23 cellular contexts compared by ENCODE assay signal in genomic region chr2:124652099-124652498, GRCh38.
DNase-seq lines count a peak whose midpoint lies in the region; ATAC-seq, FAIRE-seq and TF ChIP-seq lines count a peak whose summit lies in the region.
"Had no signal": no experiment of that assay in that cellular context is flagged by ENCODE, and none has a peak within 500 bp of the region (broad histone marks: within the 10 kb centered on the region; RNA-seq: fewer than 3 reads in every experiment).

No MANE protein-coding gene starts in this region.

- H3K79me1 ChIP-seq in IMR-90 (ENCODE audit: low read depth in 1 of 2, low read length in 2 of 2) (no peaks in the 10 kb centered on the region), H1 (ENCODE audit: low read depth, low read length) (no peaks in the 10 kb centered on the region)

- no peak overlapping the region for H2BK12ac ChIP-seq in H1 (ENCODE audit: low read depth, low read length)

- no peaks in the 10 kb centered on the region for H3K27me3 Mint-ChIP-seq in T-helper 2 cell treated with Interferon-gamma antibody and Interleukin-4, amounts not matched to agents 5 μg/mL and 100 μg/mL, for 36 hours (ENCODE audit: low read depth)
- H3K27me3 Mint-ChIP-seq: B cell had no signal

- TF ChIP-seq CTCF in IMR-90 (conservative IDR thresholded peaks at IDR 0.05; ENCODE audit: low read depth, low read length) (no peak), H1 (IDR thresholded peaks at IDR 0.05; ENCODE audit: control extremely low read depth in 1 of 3, insufficient read depth in 1 of 3, low read depth in 1 of 3, low read length in 3 of 3) (no peak)

- H3K9me3 Mint-ChIP-seq in T-helper 2 cell treated with Interferon-gamma antibody and Interleukin-4, amounts not matched to agents 5 μg/mL and 100 μg/mL, for 36 hours: peaks cover 22% of the 10 kb centered on the region
- H3K9me3 Mint-ChIP-seq: H9 had no signal

- no peak overlapping the region for H2BK5ac ChIP-seq in IMR-90 (ENCODE audit: low read depth, low read length, poor library complexity, severe bottlenecking)
- no peak overlapping the region for H2BK5ac ChIP-seq in H1 (ENCODE audit: low read depth, low read length)

- no peak overlapping the region for H3K4me3 Mint-ChIP-seq in T-helper 2 cell treated with Interferon-gamma antibody and Interleukin-4, amounts not matched to agents 5 μg/mL and 100 μg/mL, for 36 hours
- H3K4me3 Mint-ChIP-seq: B cell; CD4-positive, CD25-positive, alpha-beta regulatory T cell; CD8-positive, alpha-beta T cell had no signal

- no peak overlapping the region for H3K14ac ChIP-seq in IMR-90 (replicated peaks; ENCODE audit: low read depth, low read length)
- H3K14ac ChIP-seq in H1 (ENCODE audit: insufficient read length): no peak overlapping the region

- no peaks in the 10 kb centered on the region for H4K20me1 ChIP-seq in IMR-90 (ENCODE audit: insufficient read depth, low read length)
- H4K20me1 ChIP-seq in H1 (replicated peaks in 1 of 2; ENCODE audit: control insufficient read depth in 1 of 2, insufficient read depth in 2 of 2, low read length in 2 of 2): no peaks in the 10 kb centered on the region
- H4K20me1 ChIP-seq: BLaER1 had no signal

- H3K9me3 ChIP-seq in IMR-90 (ENCODE audit: control insufficient read depth, insufficient read depth, low read length): no peaks in the 10 kb centered on the region
- H3K9me3 ChIP-seq in H1 (ENCODE audit: insufficient read depth in 2 of 2, low read depth in 1 of 2, low read length in 1 of 2): no peaks in the 10 kb centered on the region
- H3K9me3 ChIP-seq: BLaER1, Caco-2 had no signal

- CTCF ChIA-PET in IMR-90 (lab: Yijun Ruan, JAX): no interaction called here
- CTCF ChIA-PET in H1 (lab: Charles Lee; ENCODE audit: partially characterized antibody): interaction anchor here (0.7 to 0.9 kb wide), 2 partner anchors 11 to 536 kb away, joined by 3 read pairs; no protein-coding TSS in a partner anchor

- no peak overlapping the region for H3K27ac Mint-ChIP-seq in T-helper 2 cell treated with Interferon-gamma antibody and Interleukin-4, amounts not matched to agents 5 μg/mL and 100 μg/mL, for 36 hours
- H3K27ac Mint-ChIP-seq: B cell; CD4-positive, CD25-positive, alpha-beta regulatory T cell; CD8-positive, alpha-beta T cell had no signal

- H4K91ac ChIP-seq in IMR-90 (ENCODE audit: insufficient read depth, low read depth, low read length) (no peak overlapping the region), H1 (replicated peaks; ENCODE audit: insufficient read length, low read length) (no peak overlapping the region)

- H3K23ac ChIP-seq in IMR-90 (ENCODE audit: low read depth, low read length) (no peak overlapping the region), H1 (ENCODE audit: insufficient read length) (no peak overlapping the region)

- H3K9me1 ChIP-seq in IMR-90 (ENCODE audit: insufficient read depth, low read length): no peaks in the 10 kb centered on the region

- H2BK120ac ChIP-seq in IMR-90 (ENCODE audit: low read depth, low read length): no peak overlapping the region
- H2BK120ac ChIP-seq in H1 (replicated peaks; ENCODE audit: low read depth, low read length): no peak overlapping the region

- H3K9ac ChIP-seq in IMR-90 (ENCODE audit: low read depth, low read length): no peak overlapping the region
- H3K9ac ChIP-seq in H1 (replicated peaks in 1 of 4; ENCODE audit: extremely low read depth in 1 of 4, low read depth in 3 of 4, low read length in 3 of 4): no peak overlapping the region
- H3K9ac ChIP-seq: BLaER1 had no signal

- no peak overlapping the region for H4K8ac ChIP-seq in IMR-90 (ENCODE audit: low read depth in 2 of 2, low read length in 2 of 2)
- no peak overlapping the region for H4K8ac ChIP-seq in H1 (ENCODE audit: extremely low read depth, insufficient read depth, low read length)

- no peaks in the 10 kb centered on the region for H3K36me3 Mint-ChIP-seq in T-helper 2 cell treated with Interferon-gamma antibody and Interleukin-4, amounts not matched to agents 5 μg/mL and 100 μg/mL, for 36 hours (ENCODE audit: low read depth)
- H3K36me3 Mint-ChIP-seq: CD4-positive, CD25-positive, alpha-beta regulatory T cell; CD8-positive, alpha-beta T cell had no signal

- no CpG with 5 or more reads among the region's 1 CpG for WGBS in IMR-90 (ENCODE audit: extremely low coverage in 2 of 2, insufficient read length in 1 of 2), 2 experiments
- 87% methylated on average over 1 of the region's 1 CpG; no CpG with 5 or more reads in 1 of the 2 experiments for WGBS in H1 (ENCODE audit: extremely low coverage in 1 of 2, insufficient coverage in 1 of 2, insufficient read length in 1 of 2, insufficient replicate concordance in 2 of 2, low coverage in 1 of 2, low lambda C conversion rate in 2 of 2, missing lambda C conversion rate in 1 of 2), 2 experiments

- H4K5ac ChIP-seq in IMR-90 (ENCODE audit: low read depth, low read length) (no peak overlapping the region), H1 (ENCODE audit: insufficient read length, low read depth, low read length) (no peak overlapping the region)

- no peak for ATAC-seq in IMR-90 (ENCODE audit: low read depth)
- ATAC-seq: CD8-positive, alpha-beta T cell; GM12878; HCT116 had no signal

- no peak overlapping the region for H2AK9ac ChIP-seq in IMR-90 (replicated peaks; ENCODE audit: low read depth, low read length, poor library complexity)

- H3K27me3 ChIP-seq in IMR-90 (ENCODE audit: control insufficient read depth, insufficient read depth, low read length) (no peaks in the 10 kb centered on the region), H1 (replicated peaks in 1 of 4; ENCODE audit: control insufficient read depth in 3 of 4, extremely low read depth in 1 of 4, insufficient read depth in 3 of 4, low read length in 3 of 4) (no peaks in the 10 kb centered on the region)
- H3K27me3 ChIP-seq: BLaER1 had no signal

- H3K36me3 ChIP-seq in IMR-90 (ENCODE audit: control insufficient read depth, insufficient read depth, low read length) (no peaks in the 10 kb centered on the region), H1 (ENCODE audit: control insufficient read depth in 2 of 4, insufficient read depth in 4 of 4, low read length in 3 of 4) (no peaks in the 10 kb centered on the region)
- H3K36me3 ChIP-seq: BLaER1 had no signal

- intact Hi-C loops in IMR-90 (cut with micrococcal nuclease): no loop called here

- no TSS peak for BruUV-seq in IMR-90 (replicated peaks; lab: Mats Ljungman, UMichigan)

- H2BK20ac ChIP-seq in IMR-90 (ENCODE audit: low read depth, low read length) (no peak overlapping the region), H1 (ENCODE audit: low read length) (0 out of 2 replicates have a peak overlapping the region, but pooled peaks have one; percentile 75)

- no peaks in the 10 kb centered on the region for H3K4me1 Mint-ChIP-seq in T-helper 2 cell treated with Interferon-gamma antibody and Interleukin-4, amounts not matched to agents 5 μg/mL and 100 μg/mL, for 36 hours (ENCODE audit: low read depth)
- H3K4me1 Mint-ChIP-seq: B cell; CD4-positive, CD25-positive, alpha-beta regulatory T cell had no signal

- no peaks in the 10 kb centered on the region for H3K4me1 ChIP-seq in IMR-90 (ENCODE audit: control insufficient read depth, insufficient read depth, low read length)
- peaks cover 0 to 5% (median under 1%) of the 10 kb centered on the region in 4 experiments; a peak in 3 of 7 replicates for H3K4me1 ChIP-seq in H1 (replicated peaks in 1 of 4; ENCODE audit: control insufficient read depth in 3 of 4, insufficient read depth in 4 of 4, low read length in 3 of 4)
- H3K4me1 ChIP-seq: BLaER1, Caco-2 had no signal

- TF ChIP-seq RAD21 in IMR-90 (IDR thresholded peaks at IDR 0.05; ENCODE audit: low read length) (no peak), H1 (IDR thresholded peaks at IDR 0.05 in 1 of 2, conservative IDR thresholded peaks at IDR 0.05 in 1 of 2; ENCODE audit: low read depth in 2 of 2, low read length in 2 of 2) (no peak)

- H3K4me2 ChIP-seq in IMR-90 (ENCODE audit: low read depth, low read length) (no peak overlapping the region), H1 (ENCODE audit: insufficient read depth in 1 of 2, low read depth in 2 of 2, low read length in 2 of 2) (no peak overlapping the region)
- H3K4me2 ChIP-seq: BLaER1 had no signal

- H2AK5ac ChIP-seq in IMR-90 (ENCODE audit: low read depth, low read length) (no peak overlapping the region), H1 (ENCODE audit: low read depth, low read length) (no peak overlapping the region)

- H3K23me2 ChIP-seq in H1 (ENCODE audit: low read depth, low read length): no peaks in the 10 kb centered on the region

- DNase-seq in ELF-1 (ENCODE audit: low read depth, low spot score): peak; percentile 7
- no peak for DNase-seq in IMR-90
- DNase-seq in H1 (ENCODE audit: low read depth in 1 of 2, low spot score in 2 of 2): no peak
- peak; percentile 5 for DNase-seq in retina
- DNase-seq in NCI-H510A (lab: John Stamatoyannopoulos, UW): no peak
- DNase-seq in NCI-H2029 (lab: John Stamatoyannopoulos, UW): no peak
- DNase-seq in T-helper 2 cell treated with Interferon-gamma antibody and Interleukin-4, amounts not matched to agents 5 μg/mL and 100 μg/mL, for 36 hours (ENCODE audit: low spot score): no peak
- DNase-seq: Caco-2; CD4-positive, CD25-positive, alpha-beta regulatory T cell; CD8-positive, alpha-beta T cell; DMS153; DND-41; GDM1; GOT3; H9 had no signal

- dilution Hi-C loops in IMR-90 (cut with HindIII; ENCODE audit: low sequenced_read_pairs, unreplicated experiment): no loop called here

- H2AFZ ChIP-seq in IMR-90 (replicated peaks; ENCODE audit: low read length, poor library complexity) (peak overlapping the region; percentile 14), H1 (ENCODE audit: low read length) (0 out of 2 replicates have a peak overlapping the region, but pooled peaks have one; percentile 52)

- H3K56ac ChIP-seq in IMR-90 (ENCODE audit: extremely low read depth, insufficient read depth, low read length) (no peak overlapping the region), H1 (replicated peaks; ENCODE audit: insufficient read length, low read depth, low read length) (no peak overlapping the region)

- no peak overlapping the region for H3K4me3 ChIP-seq in IMR-90 (ENCODE audit: insufficient read depth, low read depth, low read length)
- no peak overlapping the region for H3K4me3 ChIP-seq in H1 (ENCODE audit: extremely low read depth in 1 of 4, insufficient read depth in 2 of 4, low read depth in 3 of 4, low read length in 4 of 4)
- H3K4me3 ChIP-seq: BLaER1, GM12878 had no signal

- FAIRE-seq in H1 (lab: Jason Lieb, UNC): no peak
- FAIRE-seq: A204.1, GM12878, GM18507 had no signal

- H3K18ac ChIP-seq in IMR-90 (ENCODE audit: low read depth, low read length): no peak overlapping the region
- H3K18ac ChIP-seq in H1 (ENCODE audit: extremely low read depth, low read length): no peak overlapping the region; the same call in 1 of the 2 replicates

- POLR2A ChIA-PET in IMR-90 (lab: Charles Lee; ENCODE audit: unreplicated experiment): no interaction called here
- POLR2A ChIA-PET in H1 (lab: Charles Lee; ENCODE audit: partially characterized antibody): no interaction called here

- TF ChIP-seq POLR2A in IMR-90 (IDR thresholded peaks at IDR 0.05; ENCODE audit: low read depth, low read length) (no peak), H1 (IDR thresholded peaks at IDR 0.05; ENCODE audit: control extremely low read depth in 1 of 2, low read depth in 2 of 2, low read length in 2 of 2) (no peak)

- in situ Hi-C loops in IMR-90 (cut with MboI; ENCODE audit: low sequenced_read_pairs): no loop called here

- H2BK15ac ChIP-seq in IMR-90 (ENCODE audit: low read depth, low read length) (no peak overlapping the region), H1 (ENCODE audit: low read length) (no peak overlapping the region)

- no peaks in the 10 kb centered on the region for H3K79me2 ChIP-seq in H1 (ENCODE audit: control insufficient read depth in 1 of 2, insufficient read depth in 2 of 2, low read length in 2 of 2)

- TF ChIP-seq EP300 in H1 (IDR thresholded peaks at IDR 0.05; ENCODE audit: borderline replicate concordance in 1 of 2, low read depth in 2 of 2, low read length in 2 of 2): no peak

- H3K27ac ChIP-seq in IMR-90 (ENCODE audit: insufficient read depth, low read length) (no peak overlapping the region), H1 (ENCODE audit: low read depth, low read length) (no peak overlapping the region)
- H3K27ac ChIP-seq: 22Rv1, BLaER1, C4-2B had no signal

- H3K4ac ChIP-seq in IMR-90 (ENCODE audit: low read depth, low read length) (no peak overlapping the region), H1 (replicated peaks; ENCODE audit: insufficient read length, low read depth, low read length) (no peak overlapping the region)

Comparison
In these comparisons a context has a peak if more than half of its experiments do, and no peak if none do; other contexts are left out.
1. DNase-seq: peak in ELF-1 (single experiment) and retina (single experiment); none in IMR-90 (single experiment), H1 (0 of 2), NCI-H510A (single experiment), NCI-H2029 (single experiment) and T-helper 2 cell treated with Interferon-gamma antibody and Interleukin-4, amounts not matched to agents 5 μg/mL and 100 μg/mL, for 36 hours (single experiment).